ENCODE assay signal across 15 cellular contexts in genomic region chr18:11950824-11951223, GRCh38. TPM values are rescaled to one million over a fixed set of nuclear protein-coding genes. Genes with fewer than 3 reads are reported as not detected.
DNase-seq lines count a peak whose midpoint lies in the region; ATAC-seq and TF ChIP-seq lines count a peak whose summit lies in the region.
"Had no signal": no experiment of that assay in that cellular context is flagged by ENCODE, and none has a peak within 500 bp of the region (broad histone marks: within the 10 kb centered on the region; RNA-seq: fewer than 3 reads in every experiment).

No MANE protein-coding gene starts in this region.

- DNase-seq in NCI-H2107 treated with DMSO at 0.1 percent for 48 hours (lab: John Stamatoyannopoulos, UW; ENCODE audit: unreplicated experiment) (peak; percentile 17), NCI-H2107 (lab: John Stamatoyannopoulos, UW) (no peak), NCI-H2171 (lab: John Stamatoyannopoulos, UW) (peak; percentile 15), body of pancreas (peak; percentile 66 to 84 (median 80)), HuH-7.5 (ENCODE audit: low spot score) (no peak)
- DNase-seq in activated CD4-positive, CD25-positive, alpha-beta regulatory T cell treated with anti-CD3 and anti-CD28 coated beads, Interleukin-2, amount 50 U/mL, for 72 hours, result no peak
- DNase-seq: 8988T, Kasumi-1, NCI-H526 treated with DMSO at 0.1 percent for 48 hours, Peyer's patch, SIG-M5, T-helper 17 cell had no signal

- no peaks in the 10 kb centered on the region for H3K9me3 ChIP-seq in body of pancreas
- H3K9me3 ChIP-seq: Peyer's patch had no signal

- 25 to 46% methylated on average over 5 of the region's 5 CpGs for WGBS in body of pancreas, 2 donors

- peak in 2 of 3 donors; percentile 28 to 43 for TF ChIP-seq POLR2A in body of pancreas (IDR thresholded peaks at IDR 0.05)

- ATAC-seq in body of pancreas, result peak; percentile 45
- no peak for ATAC-seq in HG02678 (IDR thresholded peaks at IDR 0.05; ENCODE audit: unreplicated experiment)
- no peak for ATAC-seq in HG02852 (IDR thresholded peaks at IDR 0.05; ENCODE audit: unreplicated experiment)
- ATAC-seq: T-helper 17 cell had no signal

- no peak overlapping the region for H3K4me3 ChIP-seq in body of pancreas
- H3K4me3 ChIP-seq: BLaER1 treated with 17β-estradiol and CSF1 and Interleukin-3, amounts not matched to agents 10 nM and 100 nM; Peyer's patch had no signal

- peak overlapping the region; percentile 32 to 99 (median 98) for H3K27ac ChIP-seq in body of pancreas
- H3K27ac ChIP-seq: Peyer's patch had no signal

- intact Hi-C loops in body of pancreas (cut with DNase I), result no loop called here

- TF ChIP-seq CTCF in body of pancreas (IDR thresholded peaks at IDR 0.05), result no peak

- H3K27me3 ChIP-seq in body of pancreas, result no peaks in the 10 kb centered on the region
- H3K27me3 ChIP-seq: BLaER1 treated with 17β-estradiol and CSF1 and Interleukin-3, amounts not matched to agents 10 nM and 100 nM; Peyer's patch had no signal

- H3K4me1 ChIP-seq in body of pancreas, result peaks cover 62% of the 10 kb centered on the region

- H3K36me3 ChIP-seq in body of pancreas (replicated peaks in 1 of 2; ENCODE audit: insufficient read depth in 1 of 2, low read depth in 2 of 2), result no peaks in the 10 kb centered on the region
- H3K36me3 ChIP-seq: BLaER1 treated with 17β-estradiol and CSF1 and Interleukin-3, amounts not matched to agents 10 nM and 100 nM; Peyer's patch had no signal

RNA-seq across cellular contexts. Expression of gene IMPA2, which starts 30.5 kb away (rescaled TPM):
- total RNA-seq in body of pancreas, result 100 to 1,000 TPM; 269 to 446 TPM

RNA-seq across cellular contexts. Expression of gene MPPE1, which starts 42.7 kb away (rescaled TPM):
- 10 to 100 TPM; 29.0 to 43.1 TPM for total RNA-seq in body of pancreas

Comparison
In these comparisons a context has a peak if more than half of its experiments do, and no peak if none do; other contexts are left out.
1. DNase-seq: peak in NCI-H2107 treated with DMSO at 0.1 percent for 48 hours (single experiment), NCI-H2171 (single experiment) and body of pancreas (4 of 4); none in NCI-H2107 (single experiment), activated CD4-positive, CD25-positive, alpha-beta regulatory T cell treated with anti-CD3 and anti-CD28 coated beads, Interleukin-2, amount 50 U/mL, for 72 hours (single experiment) and HuH-7.5 (single experiment).